Comparison of ENCODE assay signal across 8 cellular contexts in genomic region chr17:62968445-62968923, GRCh38. TPM values are rescaled to one million over a fixed set of nuclear protein-coding genes. Genes with fewer than 3 reads are reported as not detected.
DNase-seq lines count a peak whose midpoint lies in the region; ATAC-seq and TF ChIP-seq lines count a peak whose summit lies in the region.

No MANE protein-coding gene starts in this region.

- H3K36me3 ChIP-seq in Karpas-422 (ENCODE audit: insufficient read depth, low read length) (no peaks in the 10 kb centered on the region), PC-3 (ENCODE audit: low read depth, low read length) (no peaks in the 10 kb centered on the region), trophoblast cell (ENCODE audit: control insufficient read depth in 1 of 2, insufficient read depth in 2 of 2, low read length in 2 of 2) (peaks cover 5 to 8% of the 10 kb centered on the region in 2 experiments)

- no peaks in the 10 kb centered on the region for H3F3A ChIP-seq in PC-3 (ENCODE audit: low read length, unreplicated experiment)

- CTCF ChIA-PET in PC-3 (lab: Charles Lee) = interaction anchor here (0.5 to 0.6 kb wide), 2 partner anchors 246 to 278 kb away, joined by 3 read pairs; no protein-coding TSS in a partner anchor

- peak; percentile 100 for TF ChIP-seq CTCF in PC-3 (conservative IDR thresholded peaks at IDR 0.05; ENCODE audit: low read depth, low read length)

- no peak overlapping the region for H3K23ac ChIP-seq in trophoblast cell (ENCODE audit: low read length)

- ATAC-seq in GM21528 (IDR thresholded peaks at IDR 0.05; ENCODE audit: low FRiP score, unreplicated experiment) (peak; percentile 68), PC-3 (peak; percentile 62), HG03039 (IDR thresholded peaks at IDR 0.05; ENCODE audit: unreplicated experiment) (no peak)

- no peak overlapping the region for H2BK120ac ChIP-seq in trophoblast cell (ENCODE audit: insufficient read depth, low read length, poor library complexity)

- no CpG with 5 or more reads among the region's 3 CpGs for WGBS in trophoblast cell (ENCODE audit: extremely low coverage, insufficient coverage, insufficient read length)

- intact Hi-C loops in PC-3 (cut with micrococcal nuclease) = loop anchor here (1.0 to 10.0 kb wide), 9 partner anchors 75 to 404 kb away; no protein-coding TSS in a partner anchor

- no peak overlapping the region for H3K27ac ChIP-seq in Karpas-422 (ENCODE audit: low read length)
- no peak overlapping the region for H3K27ac ChIP-seq in PC-3 (ENCODE audit: low read length)
- H3K27ac ChIP-seq in trophoblast cell (ENCODE audit: low read depth, low read length) = peak overlapping the region; percentile 39

- H3K9me3 ChIP-seq in Karpas-422 (ENCODE audit: low read length) (no peaks in the 10 kb centered on the region), PC-3 (ENCODE audit: low read length) (no peaks in the 10 kb centered on the region), trophoblast cell (ENCODE audit: insufficient read depth, low read depth, low read length) (peaks cover 2% of the 10 kb centered on the region)

- H4K12ac ChIP-seq in trophoblast cell (ENCODE audit: low read depth, low read length) = no peak overlapping the region

- no peak overlapping the region for H2BK5ac ChIP-seq in trophoblast cell (ENCODE audit: low read depth, low read length, poor library complexity)

- BruUV-seq in PC-3 (replicated peaks; lab: Mats Ljungman, UMichigan) = no TSS peak

- H2BK12ac ChIP-seq in trophoblast cell (ENCODE audit: low read length) = no peak overlapping the region

- H3K9ac ChIP-seq in Karpas-422 (ENCODE audit: low read length) (no peak overlapping the region; the same call in 1 of the 2 replicates), PC-3 (ENCODE audit: low read length) (peak overlapping the region; percentile 73; the same call in 1 of the 2 replicates), trophoblast cell (ENCODE audit: low read length) (peak overlapping the region; percentile 76)

- no peak overlapping the region for H4K8ac ChIP-seq in trophoblast cell (ENCODE audit: low read depth, low read length)

- H2AFZ ChIP-seq in Karpas-422 (ENCODE audit: low read length) (no peak overlapping the region), PC-3 (ENCODE audit: low read length) (no peak overlapping the region), trophoblast cell (ENCODE audit: insufficient read depth, low read length, poor library complexity) (no peak overlapping the region)

- DNase-seq in DMS79 (lab: John Stamatoyannopoulos, UW) (peak; percentile 64), Karpas-422 (peak; percentile 91), PC-3 (peak; percentile 96), globus pallidus (ENCODE audit: low spot score) (peak; percentile 87), trophoblast cell (peak; percentile 71 to 90)
- peak; percentile 40 for DNase-seq in activated naive CD4-positive, alpha-beta T cell treated with Interleukin-2 at 50 U/mL for 16 hours

- H4K20me1 ChIP-seq in Karpas-422 (ENCODE audit: insufficient read depth, low read depth, low read length) (0 out of 2 replicates have a peak, but pooled peaks cover 5% of the 10 kb centered on the region), PC-3 (ENCODE audit: low read length) (peaks cover 8% of the 10 kb centered on the region; the same call in 1 of the 2 replicates)

- H3K4me1 ChIP-seq in Karpas-422 (ENCODE audit: low read length) (peaks cover 27% of the 10 kb centered on the region), PC-3 (ENCODE audit: insufficient read depth, low read length) (peaks cover 45% of the 10 kb centered on the region), trophoblast cell (ENCODE audit: control insufficient read depth in 1 of 2, insufficient read depth in 2 of 2, low read length in 2 of 2) (peaks cover 4 to 8% of the 10 kb centered on the region in 2 experiments)

- H3K18ac ChIP-seq in trophoblast cell (ENCODE audit: low read length) = no peak overlapping the region

- POLR2A ChIA-PET in PC-3 (lab: Charles Lee; ENCODE audit: unreplicated experiment) = interaction anchor here (0.6 kb wide), 2 partner anchors 91 to 207 kb away, joined by 3 to 4 read pairs; no protein-coding TSS in a partner anchor

- H2AK5ac ChIP-seq in trophoblast cell (ENCODE audit: low read length) = no peak overlapping the region

- H3K4me2 ChIP-seq in Karpas-422 (ENCODE audit: low read depth, low read length, poor library complexity, severe bottlenecking) (peak overlapping the region; percentile 82), PC-3 (ENCODE audit: low read length) (peak overlapping the region; percentile 83), trophoblast cell (ENCODE audit: low read length) (peak overlapping the region; percentile 97)

- H3K9me2 ChIP-seq in Karpas-422 (replicated peaks; ENCODE audit: insufficient read depth, low read length) = no peaks in the 10 kb centered on the region
- no peaks in the 10 kb centered on the region for H3K9me2 ChIP-seq in PC-3 (replicated peaks; ENCODE audit: low read length)

- H4K91ac ChIP-seq in trophoblast cell (ENCODE audit: low read depth, low read length) = no peak overlapping the region

- H3K4me3 ChIP-seq in Karpas-422 (ENCODE audit: low read length) (no peak overlapping the region), PC-3 (ENCODE audit: low read length) (peak overlapping the region; percentile 88), trophoblast cell (ENCODE audit: low read depth, low read length) (no peak overlapping the region)

- H3K79me2 ChIP-seq in Karpas-422 (ENCODE audit: low read length) (no peaks in the 10 kb centered on the region), PC-3 (ENCODE audit: low read length) (peaks cover 69% of the 10 kb centered on the region), trophoblast cell (ENCODE audit: control insufficient read depth, insufficient read depth, low read length, poor library complexity) (peaks cover 28% of the 10 kb centered on the region)

- H3K14ac ChIP-seq in trophoblast cell (ENCODE audit: low read length) = no peak overlapping the region

- H3K79me1 ChIP-seq in trophoblast cell (ENCODE audit: low read length) = peaks cover 16% of the 10 kb centered on the region

- peak overlapping the region; percentile 68 for H3K4ac ChIP-seq in trophoblast cell (ENCODE audit: low read depth, low read length)

- H3K27me3 ChIP-seq in Karpas-422 (ENCODE audit: low read length) (no peaks in the 10 kb centered on the region), PC-3 (ENCODE audit: low read length) (no peaks in the 10 kb centered on the region), trophoblast cell (ENCODE audit: insufficient read depth, low read length) (no peaks in the 10 kb centered on the region)

RNA-seq across cellular contexts. Expression of gene TANC2, which starts 2.4 kb away (rescaled TPM):
- total RNA-seq in Karpas-422 (2014; rRNA removed; shearing (Covaris generic); ENCODE audit: low replicate concordance) = 4.9 and 17.7 TPM in 2 replicates
- 24.2 and 58.1 TPM in 2 replicates for total RNA-seq in PC-3 (2014; rRNA removed)
- polyA plus RNA-seq in trophoblast cell (2013) = 81.0 and 87.7 TPM in 2 replicates

Comparison
In these comparisons a context has a peak if more than half of its experiments do, and no peak if none do; other contexts are left out.
1. DNase-seq: peak in every context shown above with its lines; median percentile 96 in PC-3; 91 in Karpas-422; 87 in globus pallidus; 80 in trophoblast cell; 64 in DMS79; 40 in activated naive CD4-positive, alpha-beta T cell treated with Interleukin-2 at 50 U/mL for 16 hours.